ENCODE assay signal across 1 cellular context in genomic region chr11:64539239-64539638, GRCh38.
A peak's percentile ranks its signal among the peaks of the same experiment; 100 is the strongest.
TF ChIP-seq lines count a peak whose summit lies in the region.

No MANE protein-coding gene starts in this region.

TF ChIP-seq in WTC11, 78 proteins besides CTCF, POLR2A, EP300 and RAD21 (continued from another document):
- no peak for TF ChIP-seq ARID4B (CRISPR knock-in tag; IDR thresholded peaks at IDR 0.05; ENCODE audit: borderline replicate concordance)
- TF ChIP-seq ZNF416 (CRISPR knock-in tag; IDR thresholded peaks at IDR 0.05): peak; percentile 81; the same call in 1 of the 2 replicates
